ENCODE assay signal across 8 cellular contexts in the genomic region with DNA sequence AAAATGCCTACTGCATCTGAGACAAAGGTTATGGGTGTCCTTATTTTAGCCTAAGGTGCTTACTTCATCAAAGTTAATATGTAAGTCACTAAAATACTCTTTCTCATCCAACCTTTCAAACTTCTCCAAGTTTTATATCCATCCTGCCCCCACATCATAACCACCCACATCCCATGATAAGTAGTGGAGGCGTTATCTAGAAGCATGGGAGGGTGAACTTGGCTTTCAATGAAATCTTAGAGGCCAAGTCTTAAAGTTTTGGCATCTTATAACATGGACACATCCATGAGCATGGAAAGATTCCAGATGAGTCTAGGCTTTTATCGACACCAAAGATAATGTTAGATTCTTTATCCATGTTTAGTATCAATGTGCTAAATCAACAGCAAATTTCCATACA.
"Had no signal": no experiment of that assay in that cellular context is flagged by ENCODE, and none has a peak within 500 bp of the region (broad histone marks: within the 10 kb centered on the region; RNA-seq: fewer than 3 reads in every experiment).

No MANE protein-coding gene starts in this region.

- H3K9me3 ChIP-seq: HAP-1 had no signal

- H3K36me3 ChIP-seq: HAP-1 had no signal

- H3K4me1 ChIP-seq: HAP-1 had no signal

- H3K4me3 ChIP-seq: GM23248, GM23338, HAP-1 had no signal

- DNase-seq: GM23248, GOT3, H7, H9, HCEC 1CT, HFFc6 had no signal

- H3K27ac ChIP-seq: GM23248 had no signal
